ENCODE assay signal across 20 cellular contexts in the genomic region with DNA sequence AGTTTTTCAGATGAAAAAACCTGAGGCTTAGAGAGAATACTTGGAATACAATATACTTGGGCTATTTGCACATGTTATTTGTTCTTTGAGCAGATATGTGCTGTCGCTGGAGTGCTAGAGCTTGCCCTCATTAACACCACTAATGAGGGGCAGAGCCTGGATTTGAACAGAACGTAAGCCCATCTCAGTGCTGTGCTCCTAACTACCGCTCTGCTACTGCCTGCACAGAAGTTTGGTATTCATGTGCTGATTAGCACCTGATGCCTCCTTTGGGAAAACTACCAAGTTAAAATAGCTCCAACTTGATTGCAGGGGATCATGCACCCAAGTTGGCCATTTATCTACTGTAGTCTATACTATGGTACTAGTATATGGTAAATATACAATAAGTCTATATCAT. TPM values are rescaled to one million over a fixed set of nuclear protein-coding genes. Genes with fewer than 3 reads are reported as not detected.
DNase-seq lines count a peak whose midpoint lies in the region; ATAC-seq, FAIRE-seq and TF ChIP-seq lines count a peak whose summit lies in the region.
"Had no signal": no experiment of that assay in that cellular context is flagged by ENCODE, and none has a peak within 500 bp of the region (broad histone marks: within the 10 kb centered on the region; RNA-seq: fewer than 3 reads in every experiment).

No MANE protein-coding gene starts in this region.

- no peaks in the 10 kb centered on the region for H3K9me2 ChIP-seq in GM23338 (ENCODE audit: insufficient read depth)

- no peak overlapping the region for H3K56ac ChIP-seq in H1 (replicated peaks; ENCODE audit: insufficient read length, low read depth, low read length)

- POLR2A ChIA-PET in H1 (lab: Charles Lee; ENCODE audit: partially characterized antibody), result interaction anchor here (1.7 kb wide), 1 partner anchor 9 kb away, joined by 3 read pairs; no protein-coding TSS in a partner anchor

- H3K27me3 Mint-ChIP-seq in GM23338 (ENCODE audit: insufficient read depth, low read depth, poor library complexity), result no peaks in the 10 kb centered on the region

- no peak overlapping the region for H3K9ac ChIP-seq in H1 (replicated peaks in 1 of 4; ENCODE audit: extremely low read depth in 1 of 4, low read depth in 3 of 4, low read length in 3 of 4)
- H3K9ac ChIP-seq: BLaER1, GM23248 had no signal

- H4K5ac ChIP-seq in H1 (ENCODE audit: insufficient read length, low read depth, low read length), result no peak overlapping the region

- no peak overlapping the region for H2BK120ac ChIP-seq in H1 (replicated peaks; ENCODE audit: low read depth, low read length)

- H3K36me3 ChIP-seq in GM23338 (ENCODE audit: insufficient read depth), result no peaks in the 10 kb centered on the region
- H3K36me3 ChIP-seq in RWPE2 (ENCODE audit: low read depth), result peaks cover 77% of the 10 kb centered on the region
- no peaks in the 10 kb centered on the region for H3K36me3 ChIP-seq in H1 (ENCODE audit: control insufficient read depth in 2 of 4, insufficient read depth in 4 of 4, low read length in 3 of 4)
- H3K36me3 ChIP-seq: BLaER1, HAP-1 had no signal

- H3K4me1 ChIP-seq in GM23338 (ENCODE audit: insufficient read depth), result peaks cover 39% of the 10 kb centered on the region
- H3K4me1 ChIP-seq in RWPE2 (ENCODE audit: insufficient read depth, poor library complexity, severe bottlenecking), result peaks cover 66% of the 10 kb centered on the region
- peaks cover 2 to 14% (median 6%) of the 10 kb centered on the region in 4 experiments; a peak in 4 of 7 replicates for H3K4me1 ChIP-seq in H1 (replicated peaks in 1 of 4; ENCODE audit: control insufficient read depth in 3 of 4, insufficient read depth in 4 of 4, low read length in 3 of 4)
- H3K4me1 ChIP-seq: BLaER1, HAP-1 had no signal

- H2BK15ac ChIP-seq in H1 (ENCODE audit: low read length), result no peak overlapping the region

- H3K14ac ChIP-seq in H1 (ENCODE audit: insufficient read length), result no peak overlapping the region

- H4K20me1 ChIP-seq in GM23338 (replicated peaks; ENCODE audit: insufficient read depth) (no peaks in the 10 kb centered on the region), H1 (replicated peaks in 1 of 2; ENCODE audit: control insufficient read depth in 1 of 2, insufficient read depth in 2 of 2, low read length in 2 of 2) (no peaks in the 10 kb centered on the region)
- H4K20me1 ChIP-seq: BLaER1 had no signal

- H3K79me2 ChIP-seq in GM23338 (replicated peaks; ENCODE audit: insufficient read depth), result no peaks in the 10 kb centered on the region
- no peaks in the 10 kb centered on the region for H3K79me2 ChIP-seq in H1 (ENCODE audit: control insufficient read depth in 1 of 2, insufficient read depth in 2 of 2, low read length in 2 of 2)

- no peak for FAIRE-seq in H1 (lab: Jason Lieb, UNC)
- FAIRE-seq: GM19239 had no signal

- TF ChIP-seq RAD21 in H1 (IDR thresholded peaks at IDR 0.05 in 1 of 2, conservative IDR thresholded peaks at IDR 0.05 in 1 of 2; ENCODE audit: low read depth in 2 of 2, low read length in 2 of 2), result no peak

- H2AK5ac ChIP-seq in H1 (ENCODE audit: low read depth, low read length), result no peak overlapping the region

- no peak overlapping the region for H3K27ac Mint-ChIP-seq in GM23338
- H3K27ac Mint-ChIP-seq: CD14-positive monocyte; CD4-positive, alpha-beta memory T cell had no signal

- H3K4ac ChIP-seq in H1 (replicated peaks; ENCODE audit: insufficient read length, low read depth, low read length), result no peak overlapping the region

- H3K27ac ChIP-seq in GM23338 (ENCODE audit: low read depth) (peak overlapping the region; percentile 73; the same call in 1 of the 2 replicates), RWPE2 (ENCODE audit: poor library complexity, severe bottlenecking) (peak overlapping the region; percentile 99), H1 (ENCODE audit: low read depth, low read length) (no peak overlapping the region)
- H3K27ac ChIP-seq: BLaER1, GM23248 had no signal

- no peak overlapping the region for H3K18ac ChIP-seq in H1 (ENCODE audit: extremely low read depth, low read length)

- H2BK5ac ChIP-seq in H1 (ENCODE audit: low read depth, low read length), result no peak overlapping the region

- no peak for TF ChIP-seq EP300 in H1 (IDR thresholded peaks at IDR 0.05; ENCODE audit: borderline replicate concordance in 1 of 2, low read depth in 2 of 2, low read length in 2 of 2)

- no peaks in the 10 kb centered on the region for H3K23me2 ChIP-seq in H1 (ENCODE audit: low read depth, low read length)

- WGBS in H1 (ENCODE audit: extremely low coverage in 1 of 2, insufficient coverage in 1 of 2, insufficient read length in 1 of 2, insufficient replicate concordance in 2 of 2, low coverage in 1 of 2, low lambda C conversion rate in 2 of 2, missing lambda C conversion rate in 1 of 2), 2 experiments, result 53% methylated on average over 3 of the region's 3 CpGs; no CpG with 5 or more reads in 1 of the 2 experiments
- WGBS in lower leg skin, 2 donors, result 72 to 84% methylated on average over 3 of the region's 3 CpGs

- no peak overlapping the region for H3K23ac ChIP-seq in H1 (ENCODE audit: insufficient read length)

- H3K9me3 Mint-ChIP-seq in GM23338, result no peaks in the 10 kb centered on the region
- H3K9me3 Mint-ChIP-seq: CD14-positive monocyte; CD4-positive, alpha-beta memory T cell had no signal

- intact Hi-C loops in lower leg skin (cut with DNase I; ENCODE audit: low total_unique reads), result no loop called here

- H2AFZ ChIP-seq in GM23338, result no peak overlapping the region
- no peak overlapping the region for H2AFZ ChIP-seq in H1 (ENCODE audit: low read length)
- H2AFZ ChIP-seq: GM23248 had no signal

- H3K4me3 ChIP-seq in GM23338 (no peak overlapping the region), RWPE2 (ENCODE audit: severe bottlenecking) (no peak overlapping the region), H1 (ENCODE audit: extremely low read depth in 1 of 4, insufficient read depth in 2 of 4, low read depth in 3 of 4, low read length in 4 of 4) (no peak overlapping the region), lower leg skin (ENCODE audit: low read depth, poor library complexity, severe bottlenecking) (no peak overlapping the region)
- H3K4me3 ChIP-seq: BLaER1, GM23248, HAP-1 had no signal

- peak overlapping the region; percentile 36; the same call in 1 of the 2 replicates for H2BK20ac ChIP-seq in H1 (ENCODE audit: low read length)

- no peak for TF ChIP-seq POLR2A in H1 (IDR thresholded peaks at IDR 0.05; ENCODE audit: control extremely low read depth in 1 of 2, low read depth in 2 of 2, low read length in 2 of 2)
- TF ChIP-seq POLR2A in lower leg skin (IDR thresholded peaks at IDR 0.05), result no peak

- peaks cover 55% of the 10 kb centered on the region for H3K4me1 Mint-ChIP-seq in GM23338

- H3K36me3 Mint-ChIP-seq in GM23338 (ENCODE audit: low read depth), result no peaks in the 10 kb centered on the region
- H3K36me3 Mint-ChIP-seq: CD14-positive monocyte; CD4-positive, alpha-beta memory T cell had no signal

- ATAC-seq in GM23338, result peak; percentile 80
- no peak for ATAC-seq in RWPE2 (ENCODE audit: low read depth)
- ATAC-seq in GM18517 (IDR thresholded peaks at IDR 0.05; ENCODE audit: unreplicated experiment), result no peak

- TF ChIP-seq CTCF in GM23338 (conservative IDR thresholded peaks at IDR 0.05; ENCODE audit: low read depth in 2 of 2) (no peak), RWPE2 (IDR thresholded peaks at IDR 0.05; ENCODE audit: poor library complexity, severe bottlenecking) (no peak), H1 (IDR thresholded peaks at IDR 0.05; ENCODE audit: control extremely low read depth in 1 of 3, insufficient read depth in 1 of 3, low read depth in 1 of 3, low read length in 3 of 3) (no peak), lower leg skin (IDR thresholded peaks at IDR 0.05) (no peak)

- no peaks in the 10 kb centered on the region for H3F3A ChIP-seq in GM23338 (replicated peaks; ENCODE audit: low read depth)

- H4K91ac ChIP-seq in H1 (replicated peaks; ENCODE audit: insufficient read length, low read length), result no peak overlapping the region

- H3K4me3 Mint-ChIP-seq in GM23338, result no peak overlapping the region
- H3K4me3 Mint-ChIP-seq: CD14-positive monocyte; CD4-positive, alpha-beta memory T cell had no signal

- no peak overlapping the region for H4K8ac ChIP-seq in H1 (ENCODE audit: extremely low read depth, insufficient read depth, low read length)

- H3K27me3 ChIP-seq in GM23338 (ENCODE audit: insufficient read depth) (no peaks in the 10 kb centered on the region), RWPE2 (ENCODE audit: insufficient read depth, poor library complexity, severe bottlenecking) (no peaks in the 10 kb centered on the region), H1 (replicated peaks in 1 of 4; ENCODE audit: control insufficient read depth in 3 of 4, extremely low read depth in 1 of 4, insufficient read depth in 3 of 4, low read length in 3 of 4) (no peaks in the 10 kb centered on the region)
- H3K27me3 ChIP-seq: BLaER1 had no signal

- H3K4me2 ChIP-seq in GM23338 (no peak overlapping the region), H1 (ENCODE audit: insufficient read depth in 1 of 2, low read depth in 2 of 2, low read length in 2 of 2) (no peak overlapping the region)
- H3K4me2 ChIP-seq: BLaER1 had no signal

- H3K79me1 ChIP-seq in H1 (ENCODE audit: low read depth, low read length), result no peaks in the 10 kb centered on the region

- H3K9me3 ChIP-seq in RWPE2 (ENCODE audit: severe bottlenecking) (no peaks in the 10 kb centered on the region), H1 (ENCODE audit: insufficient read depth in 2 of 2, low read depth in 1 of 2, low read length in 1 of 2) (no peaks in the 10 kb centered on the region)
- H3K9me3 ChIP-seq: BLaER1, HAP-1 had no signal

- no peak for DNase-seq in GM23338 (ENCODE audit: low spot score)
- no peak for DNase-seq in RWPE2 (ENCODE audit: low spot score)
- no peak for DNase-seq in H1 (ENCODE audit: low read depth in 1 of 2, low spot score in 2 of 2)
- DNase-seq in iPS-NIHi11 (ENCODE audit: low spot score), result peak; percentile 13
- no peak for DNase-seq in stimulated activated CD4-positive, alpha-beta T cell treated with anti-CD3 and anti-CD28 coated beads, Interleukin-4, amount 100 ng/mL, for 24 hours
- DNase-seq in amniotic stem cell (lab: John Stamatoyannopoulos, UW), result no peak
- DNase-seq in lower leg skin (ENCODE audit: low spot score in 2 of 2), result no peak
- DNase-seq: 8988T; CD4-positive, alpha-beta memory T cell; DMS79 treated with DMSO at 0.1 percent for 48 hours; GF-D8; GM23248 had no signal

- H2BK12ac ChIP-seq in H1 (ENCODE audit: low read depth, low read length), result no peak overlapping the region

- CTCF ChIA-PET in H1 (lab: Charles Lee; ENCODE audit: partially characterized antibody), result interaction anchor here (1.2 to 1.6 kb wide), 6 partner anchors 9 to 115 kb away, joined by 3 to 5 read pairs (median 3); no protein-coding TSS in a partner anchor

RNA-seq across cellular contexts. Expression of gene GPR87, which starts 3.6 kb away (rescaled TPM):
- total RNA-seq in GM23338 (2014; rRNA removed; shearing (Covaris generic)), result not detected in 2 replicates
- polyA plus RNA-seq in GM23338 (2016; fragmentation: Nextera tagmentation; extraction: Ambion mirVana), result 0.21 TPM in 1 of 2 replicates, not detected in the other
- total RNA-seq in H1 (2021; fragmentation: NEBNext Ultra II Directional; extraction: Animal tissue kit (Norgen Biotek cat#: 25700)), result not detected in 2 replicates
- 0.05 and 0.06 TPM in 2 replicates for polyA plus RNA-seq in H1 (2011; rRNA removed)
- polyA plus RNA-seq in H1 (2011; cell fraction: cytosol; rRNA removed), result not detected
- polyA plus RNA-seq in H1 (2011; cell fraction: nucleus; rRNA removed), result not detected
- 0.11 to 0.31 TPM (median 0.27 TPM) in 3 of 4 replicates, not detected in the other for polyA plus RNA-seq in H1 (2012, experiment 1 of 2)
- not detected for polyA plus RNA-seq in H1 (2012, experiment 2 of 2)
- 0.12 TPM for polyA plus RNA-seq in H1 (2013, experiment 1 of 2)
- polyA plus RNA-seq in H1 (2013, experiment 2 of 2), result 0.22 TPM
- not detected in 2 replicates for polyA minus RNA-seq in H1 (2011; rRNA and poly(A)+ RNA removed)
- not detected for polyA minus RNA-seq in H1 (2011; cell fraction: cytosol; rRNA and poly(A)+ RNA removed)
- polyA minus RNA-seq in H1 (2011; cell fraction: nucleus; rRNA and poly(A)+ RNA removed), result 0.60 TPM
- 10 to 100 TPM; 24.2 to 68.5 (median 55.4) TPM for total RNA-seq in lower leg skin
- total RNA-seq: A673; CD4-positive, alpha-beta memory T cell had no signal
- polyA plus RNA-seq: AG04450; CD4-positive, alpha-beta memory T cell; GM23248 had no signal

RNA-seq across cellular contexts. Expression of gene P2RY13, which starts 16.4 kb away (rescaled TPM):
- total RNA-seq in GM23338 (2014; rRNA removed; shearing (Covaris generic)), result not detected in 2 replicates
- 0.38 and 0.68 TPM in 2 replicates for polyA plus RNA-seq in GM23338 (2016; fragmentation: Nextera tagmentation; extraction: Ambion mirVana)
- total RNA-seq in H1 (2021; fragmentation: NEBNext Ultra II Directional; extraction: Animal tissue kit (Norgen Biotek cat#: 25700)), result not detected in 2 replicates
- polyA plus RNA-seq in H1 (2011; rRNA removed), result not detected in 2 replicates
- polyA plus RNA-seq in H1 (2011; cell fraction: cytosol; rRNA removed), result not detected
- not detected for polyA plus RNA-seq in H1 (2011; cell fraction: nucleus; rRNA removed)
- polyA plus RNA-seq in H1 (2012, experiment 1 of 2), result not detected in 4 replicates
- polyA plus RNA-seq in H1 (2012, experiment 2 of 2), result not detected
- polyA plus RNA-seq in H1 (2013, experiment 1 of 2), result not detected
- not detected for polyA plus RNA-seq in H1 (2013, experiment 2 of 2)
- not detected in 2 replicates for polyA minus RNA-seq in H1 (2011; rRNA and poly(A)+ RNA removed)
- polyA minus RNA-seq in H1 (2011; cell fraction: cytosol; rRNA and poly(A)+ RNA removed), result not detected
- not detected for polyA minus RNA-seq in H1 (2011; cell fraction: nucleus; rRNA and poly(A)+ RNA removed)
- 1 to 10 TPM in 1 of 4 donors, under 1 TPM in 3; 0.34 to 1.2 (median 0.58) TPM for total RNA-seq in lower leg skin
- total RNA-seq: A673; CD4-positive, alpha-beta memory T cell; GM23248; HT-29 had no signal
- polyA plus RNA-seq: AG04450; CD4-positive, alpha-beta memory T cell; GM23248 had no signal

RNA-seq across cellular contexts. Expression of gene P2RY14, which starts 34.6 kb away (rescaled TPM):
- total RNA-seq in GM23338 (2014; rRNA removed; shearing (Covaris generic)), result not detected in 2 replicates
- polyA plus RNA-seq in GM23338 (2016; fragmentation: Nextera tagmentation; extraction: Ambion mirVana), result 0.95 and 1.2 TPM in 2 replicates
- not detected in 2 replicates for total RNA-seq in H1 (2021; fragmentation: NEBNext Ultra II Directional; extraction: Animal tissue kit (Norgen Biotek cat#: 25700))
- polyA plus RNA-seq in H1 (2011; rRNA removed), result not detected in 2 replicates
- not detected for polyA plus RNA-seq in H1 (2011; cell fraction: cytosol; rRNA removed)
- polyA plus RNA-seq in H1 (2011; cell fraction: nucleus; rRNA removed), result not detected
- polyA plus RNA-seq in H1 (2012, experiment 1 of 2), result 0.07 to 0.09 TPM in 2 of 4 replicates, not detected in the others
- not detected for polyA plus RNA-seq in H1 (2012, experiment 2 of 2)
- not detected for polyA plus RNA-seq in H1 (2013, experiment 1 of 2)
- not detected for polyA plus RNA-seq in H1 (2013, experiment 2 of 2)
- polyA minus RNA-seq in H1 (2011; rRNA and poly(A)+ RNA removed), result not detected in 2 replicates
- polyA minus RNA-seq in H1 (2011; cell fraction: cytosol; rRNA and poly(A)+ RNA removed), result not detected
- polyA minus RNA-seq in H1 (2011; cell fraction: nucleus; rRNA and poly(A)+ RNA removed), result not detected
- 1 to 10 TPM; 1.8 to 3.7 (median 2.8) TPM for total RNA-seq in lower leg skin
- total RNA-seq: A673, GM23248, HT-29 had no signal
- polyA plus RNA-seq: AG04450, GM23248 had no signal

Comparison
In these comparisons a context has a peak if more than half of its experiments do, and no peak if none do; other contexts are left out.
1. RNA of gene GPR87, which starts 3.6 kb away (total RNA-seq): 24.2 to 68.5 TPM in lower leg skin; not detected in GM23338 and not detected in H1; every median in the first group is over 10 times any median in the second.